ENCODE assay signal across 25 cellular contexts in the genomic region with DNA sequence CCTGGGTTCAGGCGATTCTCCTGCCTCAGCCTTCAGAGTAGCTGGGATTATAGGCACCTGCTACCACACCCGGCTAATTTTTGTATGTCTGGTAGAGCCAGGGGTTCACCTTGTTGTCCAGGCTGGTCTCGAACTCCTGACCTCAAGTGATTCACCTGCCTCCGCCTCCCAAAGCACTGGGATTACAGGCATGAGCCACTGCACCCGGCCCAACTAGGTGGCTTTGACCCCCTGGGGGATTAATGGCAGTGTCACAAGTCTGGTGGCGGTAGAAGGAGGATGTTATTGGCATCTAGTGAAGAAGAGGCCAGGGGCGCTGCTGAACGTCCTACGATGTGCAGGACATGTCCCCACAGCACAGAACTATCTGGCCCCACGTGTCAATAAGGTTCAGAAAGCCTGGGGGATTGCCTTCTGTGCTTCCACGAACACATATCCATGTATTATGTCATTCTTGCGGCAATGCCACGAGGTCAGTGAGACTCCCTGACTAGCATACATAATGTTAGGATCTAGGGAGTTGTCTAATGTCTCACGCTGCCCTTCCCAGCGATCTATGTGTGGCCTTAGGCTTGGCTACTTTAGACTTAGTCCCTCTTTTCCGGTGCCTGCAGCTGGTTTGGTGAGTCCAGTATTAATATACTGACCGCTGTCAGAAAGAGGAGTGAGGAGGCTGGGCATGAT.
A peak's percentile ranks its signal among the peaks of the same experiment; 100 is the strongest.
DNase-seq lines count a peak whose midpoint lies in the region; ATAC-seq, FAIRE-seq and TF ChIP-seq lines count a peak whose summit lies in the region.
"Had no signal": no experiment of that assay in that cellular context is flagged by ENCODE, and none has a peak within 500 bp of the region (broad histone marks: within the 10 kb centered on the region; RNA-seq: fewer than 3 reads in every experiment).

No MANE protein-coding gene starts in this region.

- peaks cover 5% of the 10 kb centered on the region for H3K4me1 Mint-ChIP-seq in activated naive CD8-positive, alpha-beta T cell treated with anti-CD3 and anti-CD28 coated beads for 36 hours
- H3K4me1 Mint-ChIP-seq in activated naive CD8-positive, alpha-beta T cell treated with anti-CD3 and anti-CD28 coated beads, Interleukin-2, amount 50 U/mL, for 24 hours = peaks cover 2% of the 10 kb centered on the region
- H3K4me1 Mint-ChIP-seq in astrocyte (ENCODE audit: low read depth, unreplicated experiment) (peaks cover 12% of the 10 kb centered on the region), nephron progenitor cell (peaks cover 5% of the 10 kb centered on the region)

- no peak for FAIRE-seq in astrocyte (lab: Jason Lieb, UNC)
- FAIRE-seq: A204.1, GM12878, GM19239 had no signal

- peak overlapping the region; percentile 16 for H3K27ac Mint-ChIP-seq in activated naive CD8-positive, alpha-beta T cell treated with anti-CD3 and anti-CD28 coated beads for 36 hours
- no peak overlapping the region for H3K27ac Mint-ChIP-seq in activated naive CD8-positive, alpha-beta T cell treated with anti-CD3 and anti-CD28 coated beads, Interleukin-2, amount 50 U/mL, for 24 hours
- H3K27ac Mint-ChIP-seq in astrocyte (ENCODE audit: unreplicated experiment) = peak overlapping the region; percentile 62
- peak overlapping the region; percentile 71 for H3K27ac Mint-ChIP-seq in nephron progenitor cell

- H3K4me2 ChIP-seq in astrocyte (ENCODE audit: low read length) = no peak overlapping the region

- no peak for DNase-seq in activated naive CD8-positive, alpha-beta T cell treated with anti-CD3 and anti-CD28 coated beads for 36 hours
- DNase-seq in activated naive CD8-positive, alpha-beta T cell treated with anti-CD3 and anti-CD28 coated beads, Interleukin-2, amount 50 U/mL, for 24 hours = no peak
- DNase-seq in astrocyte (ENCODE audit: low read depth) = no peak
- DNase-seq in nephron progenitor cell = no peak
- no peak for DNase-seq in stimulated activated CD8-positive, alpha-beta memory T cell treated with anti-CD3 and anti-CD28 coated beads, Interleukin-4, amount 100 ng/mL, for 48 hours
- DNase-seq: BE2C; CD4-positive, alpha-beta memory T cell; DMS53; EL; KG1; MV-4-11; NCI-H1694 treated with DMSO at 0.1 percent for 48 hours; NCI-H2107; NCI-H510A; NCI-H748 treated with DMSO at 0.1 percent for 48 hours; PC-3; RPMI8226; SIG-M5 had no signal

- H3K4me3 Mint-ChIP-seq in activated naive CD8-positive, alpha-beta T cell treated with anti-CD3 and anti-CD28 coated beads for 36 hours = no peak overlapping the region
- no peak overlapping the region for H3K4me3 Mint-ChIP-seq in activated naive CD8-positive, alpha-beta T cell treated with anti-CD3 and anti-CD28 coated beads, Interleukin-2, amount 50 U/mL, for 24 hours
- H3K4me3 Mint-ChIP-seq in astrocyte (ENCODE audit: unreplicated experiment) (no peak overlapping the region), nephron progenitor cell (no peak overlapping the region)
- H3K4me3 Mint-ChIP-seq: CD4-positive, alpha-beta memory T cell had no signal

- no peaks in the 10 kb centered on the region for H3K27me3 Mint-ChIP-seq in activated naive CD8-positive, alpha-beta T cell treated with anti-CD3 and anti-CD28 coated beads for 36 hours
- no peaks in the 10 kb centered on the region for H3K27me3 Mint-ChIP-seq in activated naive CD8-positive, alpha-beta T cell treated with anti-CD3 and anti-CD28 coated beads, Interleukin-2, amount 50 U/mL, for 24 hours
- H3K27me3 Mint-ChIP-seq in astrocyte (ENCODE audit: low read depth, unreplicated experiment) (no peaks in the 10 kb centered on the region), nephron progenitor cell (ENCODE audit: low read depth, poor library complexity) (peaks cover 3% of the 10 kb centered on the region)
- H3K27me3 Mint-ChIP-seq: CD4-positive, alpha-beta memory T cell had no signal

- H3K4me3 ChIP-seq in astrocyte (ENCODE audit: insufficient read depth, low read depth, low read length) = no peak overlapping the region
- H3K4me3 ChIP-seq: GM12878 had no signal

- no peaks in the 10 kb centered on the region for H3K9me3 ChIP-seq in astrocyte (ENCODE audit: insufficient read depth, low read depth, low read length)
- H3K9me3 ChIP-seq: BE2C had no signal

- no peaks in the 10 kb centered on the region for H3K79me2 ChIP-seq in astrocyte (ENCODE audit: insufficient read depth, low read length)

- H3K36me3 ChIP-seq in astrocyte (ENCODE audit: insufficient read depth, low read length) = no peaks in the 10 kb centered on the region

- no peak overlapping the region for H3K9ac ChIP-seq in astrocyte (ENCODE audit: low read length)

- no peak for ATAC-seq in activated naive CD8-positive, alpha-beta T cell treated with anti-CD3 and anti-CD28 coated beads, Interleukin-2, amount 50 U/mL, for 24 hours
- ATAC-seq in HG03457 (IDR thresholded peaks at IDR 0.05; ENCODE audit: unreplicated experiment) = no peak
- ATAC-seq in GM18520 (IDR thresholded peaks at IDR 0.05; ENCODE audit: unreplicated experiment) = no peak
- ATAC-seq in HG02759 (IDR thresholded peaks at IDR 0.05; ENCODE audit: unreplicated experiment) = no peak
- ATAC-seq: GM12878, HCT116, PC-3 had no signal

- peaks cover 15% of the 10 kb centered on the region for H3K4me1 ChIP-seq in astrocyte (ENCODE audit: insufficient read depth, low read length)

- H3K27ac ChIP-seq in astrocyte (ENCODE audit: low read depth, low read length) = no peak overlapping the region

- peaks cover 52% of the 10 kb centered on the region for H4K20me1 ChIP-seq in astrocyte (ENCODE audit: insufficient read depth, low read length)

- H3K36me3 Mint-ChIP-seq in activated naive CD8-positive, alpha-beta T cell treated with anti-CD3 and anti-CD28 coated beads for 36 hours = peaks cover 4% of the 10 kb centered on the region
- peaks cover 12% of the 10 kb centered on the region for H3K36me3 Mint-ChIP-seq in activated naive CD8-positive, alpha-beta T cell treated with anti-CD3 and anti-CD28 coated beads, Interleukin-2, amount 50 U/mL, for 24 hours (ENCODE audit: low read depth)
- H3K36me3 Mint-ChIP-seq in astrocyte (ENCODE audit: low read depth, unreplicated experiment) (peaks cover 7% of the 10 kb centered on the region), nephron progenitor cell (ENCODE audit: low read depth) (peaks cover 8% of the 10 kb centered on the region)

- no peaks in the 10 kb centered on the region for H3K27me3 ChIP-seq in astrocyte (ENCODE audit: insufficient read depth, low read length)
- H3K27me3 ChIP-seq: BE2C had no signal

- no peak for TF ChIP-seq CTCF in astrocyte (IDR thresholded peaks at IDR 0.05; ENCODE audit: insufficient read depth, low read depth, low read length)
- no peak for TF ChIP-seq CTCF in nephron progenitor cell (IDR thresholded peaks at IDR 0.05)

- no peak overlapping the region for H2AFZ ChIP-seq in astrocyte (ENCODE audit: low read depth, low read length)

- H3K9me3 Mint-ChIP-seq in activated naive CD8-positive, alpha-beta T cell treated with anti-CD3 and anti-CD28 coated beads for 36 hours = no peaks in the 10 kb centered on the region
- H3K9me3 Mint-ChIP-seq in activated naive CD8-positive, alpha-beta T cell treated with anti-CD3 and anti-CD28 coated beads, Interleukin-2, amount 50 U/mL, for 24 hours = no peaks in the 10 kb centered on the region
- no peaks in the 10 kb centered on the region for H3K9me3 Mint-ChIP-seq in astrocyte (ENCODE audit: unreplicated experiment)
- H3K9me3 Mint-ChIP-seq in nephron progenitor cell = no peaks in the 10 kb centered on the region
